ENCODE assay signal across 9 cellular contexts in the genomic region with DNA sequence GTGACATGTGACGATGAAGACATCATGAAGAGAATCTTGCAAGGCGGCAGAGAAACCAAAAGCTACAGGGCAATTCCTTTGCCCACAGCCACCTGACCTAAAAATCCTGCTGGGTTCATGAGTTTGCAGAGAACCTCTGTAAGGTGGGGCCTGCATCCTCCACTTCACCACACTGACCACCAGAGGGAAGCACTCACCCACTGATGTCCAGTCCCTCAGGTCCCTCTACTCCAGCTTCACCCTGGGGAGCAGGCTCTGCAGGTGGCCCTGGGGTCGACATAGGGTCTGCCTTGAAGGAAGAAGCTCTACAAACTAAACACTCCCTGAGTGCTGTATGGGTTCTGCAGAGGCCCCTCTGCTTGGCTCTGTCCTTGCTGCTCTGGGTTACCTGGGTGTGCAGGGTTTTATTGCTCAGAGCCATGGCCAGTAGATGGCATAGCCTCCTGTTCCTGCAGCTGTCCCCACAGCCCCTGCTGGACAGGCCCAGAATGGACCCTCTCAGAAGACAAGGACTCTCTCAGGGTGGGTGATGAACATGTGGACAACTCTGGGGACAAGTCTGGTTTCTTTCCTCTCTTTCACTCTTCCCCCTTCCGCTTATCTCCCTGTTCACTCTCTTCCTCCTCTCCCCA. TPM values are rescaled to one million over a fixed set of nuclear protein-coding genes. Genes with fewer than 3 reads are reported as not detected.
DNase-seq lines count a peak whose midpoint lies in the region; ATAC-seq, FAIRE-seq and TF ChIP-seq lines count a peak whose summit lies in the region.
"Not testable (repeated sequence)": the region's sequence is repeated elsewhere in the genome, so short reads cannot be mapped to it uniquely, and the experiment has no call there.
"Had no signal": no experiment of that assay in that cellular context is flagged by ENCODE, and none has a peak within 500 bp of the region (broad histone marks: within the 10 kb centered on the region; RNA-seq: fewer than 3 reads in every experiment).

No MANE protein-coding gene starts in this region.

- dilution Hi-C loops in endothelial cell of umbilical vein (cut with MboI; ENCODE audit: extremely low pct_ligation_motif_present, low sequenced_read_pairs), result not testable (repeated sequence)

- not testable (repeated sequence) for H3K4me3 Mint-ChIP-seq in Caco-2 (ENCODE audit: unreplicated experiment)

- H3K9ac ChIP-seq in endothelial cell of umbilical vein (replicated peaks; ENCODE audit: extremely low read depth, insufficient read depth, low read length); liver (ENCODE audit: low read depth in 1 of 2, low read length in 2 of 2): not testable (repeated sequence)

- ATAC-seq in GM19372 (IDR thresholded peaks at IDR 0.05; ENCODE audit: low read depth, unreplicated experiment) (peak; percentile 83), HG03196 (IDR thresholded peaks at IDR 0.05; ENCODE audit: unreplicated experiment) (peak; percentile 74)

- peaks cover 13% of the 10 kb centered on the region for H3K4me1 Mint-ChIP-seq in Caco-2 (ENCODE audit: low read depth, unreplicated experiment)

- 35% methylated on average over 4 of the region's 4 CpGs for WGBS in liver

- not testable (repeated sequence) for H3K9me1 ChIP-seq in endothelial cell of umbilical vein (replicated peaks; ENCODE audit: control insufficient read depth, extremely low read depth, insufficient read depth, low read length)

- peak; percentile 72 to 78 for DNase-seq in Caco-2
- peak; percentile 33 for DNase-seq in NCI-H748 (lab: John Stamatoyannopoulos, UW; ENCODE audit: unreplicated experiment)
- peak; percentile 33 to 51 for DNase-seq in activated CD4-positive, alpha-beta T cell treated with anti-CD3 and anti-CD28 coated beads, Interleukin-2, amount 50 U/mL, for 48 hours
- peak; percentile 18 for DNase-seq in endothelial cell of umbilical vein (ENCODE audit: low read depth, low spot score)
- peak; percentile 3 for DNase-seq in stimulated activated CD8-positive, alpha-beta memory T cell treated with anti-CD3 and anti-CD28 coated beads, Interleukin-15, amount 100 ng/mL, for 1 hour (ENCODE audit: low read depth)

- not testable (repeated sequence) for H3K36me3 Mint-ChIP-seq in Caco-2 (ENCODE audit: insufficient read depth, unreplicated experiment)

- not testable (repeated sequence) for H3K36me3 ChIP-seq in Caco-2 (ENCODE audit: control insufficient read depth, insufficient read depth, low read length); endothelial cell of umbilical vein (ENCODE audit: control insufficient read depth in 2 of 2, extremely low read depth in 1 of 2, insufficient read depth in 2 of 2, low read length in 2 of 2); liver (ENCODE audit: control insufficient read depth in 4 of 4, insufficient read depth in 3 of 4, low read depth in 1 of 4, low read length in 3 of 4)

- H3K9me3 ChIP-seq in Caco-2; endothelial cell of umbilical vein (replicated peaks; ENCODE audit: control insufficient read depth, insufficient read depth, low read length); liver (ENCODE audit: control insufficient read depth in 4 of 4, low read length in 3 of 4): not testable (repeated sequence)

- H2AFZ ChIP-seq in endothelial cell of umbilical vein (ENCODE audit: low read depth, low read length), result not testable (repeated sequence)

- not testable (repeated sequence) for H3K4me1 ChIP-seq in Caco-2; endothelial cell of umbilical vein (ENCODE audit: control insufficient read depth, extremely low read depth, insufficient read depth, low read length); liver (ENCODE audit: control insufficient read depth in 4 of 4, insufficient read depth in 4 of 4, low read length in 3 of 4)

- H3K9me3 Mint-ChIP-seq in Caco-2 (ENCODE audit: unreplicated experiment), result not testable (repeated sequence)

- H3K27me3 Mint-ChIP-seq in Caco-2 (ENCODE audit: insufficient read depth, unreplicated experiment), result not testable (repeated sequence)

- FAIRE-seq in endothelial cell of umbilical vein (lab: Jason Lieb, UNC), result peak; percentile 95

- POLR2A ChIA-PET in Caco-2 (lab: Charles Lee); endothelial cell of umbilical vein (lab: Charles Lee): not testable (repeated sequence)

- not testable (repeated sequence) for H3K4me2 ChIP-seq in endothelial cell of umbilical vein (ENCODE audit: insufficient read depth, low read length)

- BruUV-seq in Caco-2 (replicated peaks; lab: Mats Ljungman, UMichigan); endothelial cell of umbilical vein (replicated peaks; lab: Mats Ljungman, UMichigan): not testable (repeated sequence)

- not testable (repeated sequence) for H3K27ac ChIP-seq in endothelial cell of umbilical vein (ENCODE audit: insufficient read depth, low read depth, low read length); liver (ENCODE audit: low read depth in 1 of 2, low read length in 2 of 2)

- not testable (repeated sequence) for H3K27me3 ChIP-seq in Caco-2 (replicated peaks; ENCODE audit: control insufficient read depth, insufficient read depth, low read length); endothelial cell of umbilical vein (ENCODE audit: control insufficient read depth in 2 of 2, insufficient read depth in 2 of 2, low read length in 2 of 2); liver (ENCODE audit: control insufficient read depth in 4 of 4, insufficient read depth in 4 of 4, low read length in 3 of 4)

- H4K20me1 ChIP-seq in endothelial cell of umbilical vein (replicated peaks; ENCODE audit: control insufficient read depth, extremely low read depth, insufficient read depth, low read length), result not testable (repeated sequence)

- TF ChIP-seq CTCF in Caco-2 (IDR thresholded peaks at IDR 0.05; ENCODE audit: insufficient read depth in 1 of 2, low read depth in 1 of 2, low read length in 1 of 2, severe bottlenecking in 1 of 2, unreplicated experiment in 1 of 2) (peak; percentile 58 to 86), endothelial cell of umbilical vein (IDR thresholded peaks at IDR 0.05; ENCODE audit: extremely low read depth in 1 of 2, insufficient read depth in 1 of 2, low read depth in 1 of 2, low read length in 2 of 2) (peak; percentile 42 to 59), liver (IDR thresholded peaks at IDR 0.05; ENCODE audit: low read depth, low read length, missing input control) (peak; percentile 42)

- H3K79me2 ChIP-seq in endothelial cell of umbilical vein (ENCODE audit: control insufficient read depth, insufficient read depth, low read length), result not testable (repeated sequence)

- intact Hi-C loops in Caco-2 (cut with micrococcal nuclease; ENCODE audit: unreplicated experiment) (loop anchor here (5.0 kb wide), 2 partner anchors 77 to 88 kb away; no protein-coding TSS in a partner anchor), endothelial cell of umbilical vein (cut with micrococcal nuclease) (loop anchor here (5.0 kb wide), 2 partner anchors 132 to 363 kb away; no protein-coding TSS in a partner anchor)

- not testable (repeated sequence) for H3K27ac Mint-ChIP-seq in Caco-2 (ENCODE audit: unreplicated experiment)

- not testable (repeated sequence) for H3K4me3 ChIP-seq in Caco-2 (ENCODE audit: low read depth, low read length); endothelial cell of umbilical vein (replicated peaks in 1 of 3; ENCODE audit: insufficient read depth in 1 of 3, low read depth in 1 of 3, low read length in 3 of 3); liver (ENCODE audit: low read depth in 1 of 3, low read length in 3 of 3)

- CTCF ChIA-PET in Caco-2 (lab: Charles Lee) (interaction anchor here (0.6 to 1.5 kb wide), 4 partner anchors 90 to 161 kb away, joined by 3 to 7 read pairs (median 4); no protein-coding TSS in a partner anchor), endothelial cell of umbilical vein (lab: Charles Lee) (interaction anchor here (0.5 to 0.6 kb wide), 2 partner anchors 77 to 1119 kb away, joined by 3 read pairs; no protein-coding TSS in a partner anchor)

- TF ChIP-seq RAD21 in liver (IDR thresholded peaks at IDR 0.05), result peak; percentile 41 to 62

- not testable (repeated sequence) for TF ChIP-seq POLR2A in endothelial cell of umbilical vein (IDR thresholded peaks at IDR 0.05; ENCODE audit: low read depth, low read length)

RNA-seq across cellular contexts. Expression of a gene that starts 27.2 kb away (rescaled TPM):
- total RNA-seq in Caco-2 (2022), result not detected in 2 replicates
- total RNA-seq in endothelial cell of umbilical vein, result not detected in 2 replicates
- not detected in 2 replicates for polyA plus RNA-seq in endothelial cell of umbilical vein
- polyA plus RNA-seq in endothelial cell of umbilical vein (2011; cell fraction: cytosol; rRNA removed), result not detected in 2 replicates
- polyA plus RNA-seq in endothelial cell of umbilical vein (2011; cell fraction: nucleus; rRNA removed), result not detected in 2 replicates
- polyA plus RNA-seq in endothelial cell of umbilical vein (2012), result not detected in 2 replicates
- polyA minus RNA-seq in endothelial cell of umbilical vein, result not detected in 2 replicates
- polyA minus RNA-seq in endothelial cell of umbilical vein (2011; cell fraction: cytosol; rRNA and poly(A)+ RNA removed), result not detected
- not detected in 2 replicates for polyA minus RNA-seq in endothelial cell of umbilical vein (2011; cell fraction: nucleus; rRNA and poly(A)+ RNA removed)
- total RNA-seq in liver, result not detected
- polyA plus RNA-seq in liver, result not detected
- total RNA-seq: G401 had no signal

RNA-seq across cellular contexts. Expression of a gene that starts 48.6 kb away (rescaled TPM):
- total RNA-seq in Caco-2 (2022) (319 and 499 TPM in 2 replicates), endothelial cell of umbilical vein (2.2 TPM in 1 of 2 replicates, not detected in the other), liver (not detected)
- polyA plus RNA-seq in endothelial cell of umbilical vein (0.19 and 0.30 TPM in 2 replicates), liver (not detected)
- polyA plus RNA-seq in endothelial cell of umbilical vein (2011; cell fraction: cytosol; rRNA removed), result 0.52 and 1.4 TPM in 2 replicates
- polyA plus RNA-seq in endothelial cell of umbilical vein (2011; cell fraction: nucleus; rRNA removed), result not detected in 2 replicates
- 4.0 and 6.1 TPM in 2 replicates for polyA plus RNA-seq in endothelial cell of umbilical vein (2012)
- 0.47 TPM in 1 of 2 replicates, not detected in the other for polyA minus RNA-seq in endothelial cell of umbilical vein
- not detected for polyA minus RNA-seq in endothelial cell of umbilical vein (2011; cell fraction: cytosol; rRNA and poly(A)+ RNA removed)
- not detected in 2 replicates for polyA minus RNA-seq in endothelial cell of umbilical vein (2011; cell fraction: nucleus; rRNA and poly(A)+ RNA removed)
- total RNA-seq: G401 had no signal

Comparison
In these comparisons a context has a peak if more than half of its experiments do, and no peak if none do; other contexts are left out.
1. DNase-seq: peak in every context shown above with its lines; median percentile 75 in Caco-2; 42 in activated CD4-positive, alpha-beta T cell treated with anti-CD3 and anti-CD28 coated beads, Interleukin-2, amount 50 U/mL, for 48 hours; 33 in NCI-H748; 18 in endothelial cell of umbilical vein; 3 in stimulated activated CD8-positive, alpha-beta memory T cell treated with anti-CD3 and anti-CD28 coated beads, Interleukin-15, amount 100 ng/mL, for 1 hour.
2. RNA of a gene that starts 48.6 kb away (total RNA-seq): 319 to 499 TPM in Caco-2; 2.2 TPM in endothelial cell of umbilical vein and not detected in liver; every median in the first group is over 10 times any median in the second.
3. Peak in every context shown above with its lines, with median percentiles within 50 percentile points of each other: CTCF ChIP-seq.